9 cellular contexts compared by ENCODE assay signal in the genomic region with DNA sequence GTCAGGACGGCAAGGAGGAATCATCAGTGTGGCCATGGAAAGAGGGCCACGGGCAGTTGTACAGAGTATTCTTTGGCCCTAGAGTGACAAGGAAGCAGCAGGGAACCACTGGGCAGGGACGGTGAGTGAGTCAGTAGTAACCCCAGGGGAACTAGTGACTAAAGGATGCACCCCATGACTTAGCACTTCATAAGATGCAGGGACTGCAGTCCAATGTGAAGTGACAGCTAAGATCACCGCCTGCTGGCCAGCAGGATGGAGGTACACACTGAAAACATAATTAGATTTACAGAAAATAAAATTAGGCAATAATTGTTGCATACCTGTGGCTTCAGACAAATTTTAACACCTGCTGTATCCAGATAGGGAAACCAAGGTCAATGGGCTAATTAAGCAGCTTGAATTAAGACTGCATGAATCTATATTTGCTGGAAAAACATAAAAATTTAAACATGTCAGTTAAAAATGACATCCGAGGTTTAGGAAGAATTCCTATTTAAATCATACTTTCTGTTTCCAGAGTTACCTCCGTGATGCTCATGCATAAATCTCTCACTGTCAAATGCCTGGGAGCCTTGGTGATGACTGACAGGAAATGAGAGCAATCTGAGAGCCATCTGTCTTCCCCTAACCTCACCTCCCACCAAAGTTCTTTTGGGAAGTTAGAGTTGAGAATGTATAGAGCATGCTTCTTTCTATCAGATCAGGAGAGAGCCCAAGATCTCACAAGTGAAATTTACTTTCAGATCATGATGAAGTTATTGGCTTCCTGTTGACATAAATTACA. TPM values are rescaled to one million over a fixed set of nuclear protein-coding genes. Genes with fewer than 3 reads are reported as not detected.
DNase-seq lines count a peak whose midpoint lies in the region; ATAC-seq, FAIRE-seq and TF ChIP-seq lines count a peak whose summit lies in the region.
"Had no signal": no experiment of that assay in that cellular context is flagged by ENCODE, and none has a peak within 500 bp of the region (broad histone marks: within the 10 kb centered on the region; RNA-seq: fewer than 3 reads in every experiment).

No MANE protein-coding gene starts in this region.

- H3K9ac ChIP-seq in SK-N-SH (no peak overlapping the region), HepG2 (ENCODE audit: insufficient read depth, low read depth, low read length) (no peak overlapping the region)

- no TSS peak for BruUV-seq in HepG2 (replicated peaks; lab: Mats Ljungman, UMichigan)

- CTCF ChIA-PET in SK-N-SH (lab: Yijun Ruan, JAX): interaction anchor here (1.2 to 1.7 kb wide), 2 partner anchors 15 to 743 kb away, joined by 3 to 8 read pairs; no protein-coding TSS in a partner anchor
- CTCF ChIA-PET in HepG2 (lab: Yijun Ruan, JAX; ENCODE audit: low intra/inter-chr PET ratio, low total read pairs): no interaction called here

- no peak overlapping the region for H3K4me3 ChIP-seq in SK-N-SH (ENCODE audit: low read depth in 2 of 2, low read length in 1 of 2)
- H3K4me3 ChIP-seq in HepG2 (replicated peaks in 1 of 3; ENCODE audit: insufficient read depth in 1 of 3, low read depth in 2 of 3, low read length in 3 of 3): no peak overlapping the region

- TF ChIP-seq EP300 in SK-N-SH (IDR thresholded peaks at IDR 0.05; ENCODE audit: borderline replicate concordance in 1 of 2, low read depth in 1 of 2, low read length in 1 of 2): no peak
- no peak for TF ChIP-seq EP300 in HepG2 (IDR thresholded peaks at IDR 0.05; ENCODE audit: low read depth in 2 of 2, low read length in 2 of 2)
- no peak for TF ChIP-seq EP300 in HepG2 (CRISPR knock-in tag; IDR thresholded peaks at IDR 0.05; ENCODE audit: borderline replicate concordance)

- peak; percentile 51 for TF ChIP-seq CTCF in SK-N-SH (IDR thresholded peaks at IDR 0.05)
- TF ChIP-seq CTCF in HepG2 (CRISPR knock-in tag; IDR thresholded peaks at IDR 0.05): no peak

- no peak for DNase-seq in SK-N-SH
- DNase-seq in HepG2 (ENCODE audit: low spot score): no peak
- DNase-seq in middle frontal gyrus (ENCODE audit: extremely low spot score, low spot score): no peak
- no peak for DNase-seq in NCI-H524 (lab: John Stamatoyannopoulos, UW)
- DNase-seq in NCI-H1436 (lab: John Stamatoyannopoulos, UW): no peak

- H3K36me3 ChIP-seq in SK-N-SH (replicated peaks in 1 of 2; ENCODE audit: control insufficient read depth in 1 of 2, insufficient read depth in 2 of 2, low read length in 1 of 2): no peaks in the 10 kb centered on the region
- H3K36me3 ChIP-seq in HepG2 (replicated peaks in 1 of 2; ENCODE audit: control insufficient read depth in 1 of 2, insufficient read depth in 2 of 2, low read length in 2 of 2): no peaks in the 10 kb centered on the region

- TF ChIP-seq POLR2A in HepG2 (IDR thresholded peaks at IDR 0.05; ENCODE audit: insufficient read depth in 1 of 2, low read depth in 2 of 2, low read length in 2 of 2): no peak

- H3K27me3 ChIP-seq in SK-N-SH (ENCODE audit: insufficient read depth) (no peaks in the 10 kb centered on the region), HepG2 (ENCODE audit: control insufficient read depth in 1 of 2, insufficient read depth in 2 of 2, low read length in 2 of 2) (no peaks in the 10 kb centered on the region)

- in situ Hi-C loops in HepG2 (cut with HindIII; ENCODE audit: extremely low pct_ligation_motif_present, low pct_unique_long_range_greater_than_20kb): no loop called here

- 50% methylated on average over 6 of the region's 6 CpGs for WGBS in SK-N-SH (ENCODE audit: low lambda C conversion rate)
- 17% methylated on average over 6 of the region's 6 CpGs for WGBS in HepG2 (ENCODE audit: low lambda C conversion rate)

- intact Hi-C loops in HepG2 (cut with micrococcal nuclease; ENCODE audit: unreplicated experiment): no loop called here

- H3K79me2 ChIP-seq in SK-N-SH (ENCODE audit: insufficient read depth) (no peaks in the 10 kb centered on the region), HepG2 (ENCODE audit: insufficient read depth, low read length) (no peaks in the 10 kb centered on the region)

- H2AFZ ChIP-seq in SK-N-SH (ENCODE audit: low read depth) (no peak overlapping the region), HepG2 (ENCODE audit: low read length) (no peak overlapping the region)

- H3K9me3 ChIP-seq in SK-N-SH (no peaks in the 10 kb centered on the region), HepG2 (ENCODE audit: low read length) (no peaks in the 10 kb centered on the region)

- H4K20me1 ChIP-seq in SK-N-SH (ENCODE audit: insufficient read depth) (no peaks in the 10 kb centered on the region), HepG2 (ENCODE audit: insufficient read depth, low read length) (no peaks in the 10 kb centered on the region)

- TF ChIP-seq RAD21 in SK-N-SH (IDR thresholded peaks at IDR 0.05; ENCODE audit: low read length) (peak; percentile 36), HepG2 (CRISPR knock-in tag; IDR thresholded peaks at IDR 0.05) (no peak)

- H3K4me2 ChIP-seq in SK-N-SH: no peak overlapping the region
- H3K4me2 ChIP-seq in HepG2 (ENCODE audit: low read depth, low read length): no peak overlapping the region

- ATAC-seq in GM18511 (IDR thresholded peaks at IDR 0.05; ENCODE audit: unreplicated experiment) (peak; percentile 91), HG02759 (IDR thresholded peaks at IDR 0.05; ENCODE audit: unreplicated experiment) (peak; percentile 59), HepG2 (peak; percentile 70), HG02678 (IDR thresholded peaks at IDR 0.05; ENCODE audit: unreplicated experiment) (no peak)

- POLR2A ChIA-PET in SK-N-SH (lab: Yijun Ruan, JAX): no interaction called here
- POLR2A ChIA-PET in HepG2 (lab: Yijun Ruan, JAX): no interaction called here

- peaks cover 0 to 3% of the 10 kb centered on the region in 2 experiments; a peak in 1 of 4 replicates for H3K4me1 ChIP-seq in SK-N-SH (ENCODE audit: control insufficient read depth in 1 of 2, insufficient read depth in 2 of 2, low read depth in 1 of 2, low read length in 1 of 2)
- no peaks in the 10 kb centered on the region for H3K4me1 ChIP-seq in HepG2 (ENCODE audit: insufficient read depth, low read length)

- FAIRE-seq in HepG2 (lab: Jason Lieb, UNC): no peak

- H3K9me2 ChIP-seq in SK-N-SH: no peaks in the 10 kb centered on the region

- H3K27ac ChIP-seq in SK-N-SH (ENCODE audit: low read depth in 2 of 2, low read length in 1 of 2) (no peak overlapping the region), HepG2 (ENCODE audit: extremely low read length, insufficient read depth, low read length) (no peak overlapping the region)

- H3F3A ChIP-seq in SK-N-SH (replicated peaks; ENCODE audit: insufficient read depth): no peaks in the 10 kb centered on the region

TF ChIP-seq in SK-N-SH, 30 proteins besides CTCF, POLR2A, EP300 and RAD21 (continues in another document):
- TF ChIP-seq NRF1 (IDR thresholded peaks at IDR 0.05; ENCODE audit: low read depth, low read length): no peak
- TF ChIP-seq MXI1 (IDR thresholded peaks at IDR 0.05; ENCODE audit: low read depth, low read length): no peak
- no peak for TF ChIP-seq POLR2AphosphoS5 (IDR thresholded peaks at IDR 0.05; ENCODE audit: low read depth, low read length)
- TF ChIP-seq, protein P1, sequence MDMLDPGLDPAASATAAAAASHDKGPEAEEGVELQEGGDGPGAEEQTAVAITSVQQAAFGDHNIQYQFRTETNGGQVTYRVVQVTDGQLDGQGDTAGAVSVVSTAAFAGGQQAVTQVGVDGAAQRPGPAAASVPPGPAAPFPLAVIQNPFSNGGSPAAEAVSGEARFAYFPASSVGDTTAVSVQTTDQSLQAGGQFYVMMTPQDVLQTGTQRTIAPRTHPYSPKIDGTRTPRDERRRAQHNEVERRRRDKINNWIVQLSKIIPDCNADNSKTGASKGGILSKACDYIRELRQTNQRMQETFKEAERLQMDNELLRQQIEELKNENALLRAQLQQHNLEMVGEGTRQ (IDR thresholded peaks at IDR 0.05; ENCODE audit: borderline replicate concordance, low read depth, low read length): no peak
- TF ChIP-seq SIN3A (IDR thresholded peaks at IDR 0.05; ENCODE audit: borderline replicate concordance, low read depth, low read length): no peak

TF ChIP-seq in HepG2, 621 proteins besides CTCF, POLR2A, EP300 and RAD21:
- TF ChIP-seq STAG1 (CRISPR knock-in tag; IDR thresholded peaks at IDR 0.05) (peak; percentile 19; the same call in 1 of the 2 replicates), ZBTB7B (CRISPR knock-in tag; IDR thresholded peaks at IDR 0.05) (no peak)
- TF ChIP-seq, protein P2, sequence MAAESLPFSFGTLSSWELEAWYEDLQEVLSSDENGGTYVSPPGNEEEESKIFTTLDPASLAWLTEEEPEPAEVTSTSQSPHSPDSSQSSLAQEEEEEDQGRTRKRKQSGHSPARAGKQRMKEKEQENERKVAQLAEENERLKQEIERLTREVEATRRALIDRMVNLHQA (CRISPR knock-in tag; IDR thresholded peaks at IDR 0.05): no peak

RNA-seq across cellular contexts. Expression of a gene that starts 56.5 kb away (rescaled TPM):
- polyA plus RNA-seq in SK-N-SH (2012; rRNA removed) (not detected in 2 replicates), HepG2 (2011; rRNA removed) (not detected in 2 replicates)
- polyA plus RNA-seq in SK-N-SH (2012; cell fraction: cytosol; rRNA removed): 0.01 TPM in 1 of 2 replicates, not detected in the other
- polyA plus RNA-seq in SK-N-SH (2012; cell fraction: nucleus; rRNA removed): not detected in 2 replicates
- total RNA-seq in HepG2 (2016; rRNA removed; fragmentation: Illumina TruSeq; extraction: Trizol): not detected in 2 replicates
- not detected in 2 replicates for total RNA-seq in HepG2 (2016; cell fraction: cytosol; rRNA removed; fragmentation: Illumina TruSeq; extraction: Trizol; ENCODE audit: low read depth)
- not detected in 2 replicates for total RNA-seq in HepG2 (2016; cell fraction: insoluble cytoplasmic fraction; rRNA removed; fragmentation: Illumina TruSeq; extraction: Trizol)
- not detected in 2 replicates for total RNA-seq in HepG2 (2016; cell fraction: membrane; rRNA removed; fragmentation: Illumina TruSeq; extraction: Trizol)
- total RNA-seq in HepG2 (2016; cell fraction: nucleus; rRNA removed; fragmentation: Illumina TruSeq; extraction: Trizol): not detected in 2 replicates
- polyA plus RNA-seq in HepG2 (2011; cell fraction: cytosol; rRNA removed): not detected in 2 replicates
- not detected in 2 replicates for polyA plus RNA-seq in HepG2 (2011; cell fraction: nucleus; rRNA removed)
- not detected in 2 replicates for polyA plus RNA-seq in HepG2 (2012)
- not detected in 2 replicates for polyA plus RNA-seq in HepG2 (2016; cell fraction: cytosol; fragmentation: Illumina TruSeq; extraction: Trizol; ENCODE audit: low read depth)
- polyA plus RNA-seq in HepG2 (2016; cell fraction: insoluble cytoplasmic fraction; fragmentation: Illumina TruSeq; extraction: Trizol; ENCODE audit: low read depth): not detected in 2 replicates
- polyA plus RNA-seq in HepG2 (2016; cell fraction: membrane; fragmentation: Illumina TruSeq; extraction: Trizol; ENCODE audit: low read depth): not detected in 2 replicates
- not detected in 2 replicates for polyA plus RNA-seq in HepG2 (2016; cell fraction: nucleus; fragmentation: Illumina TruSeq; extraction: Trizol; ENCODE audit: insufficient read depth, low read depth)
- not detected in 2 replicates for polyA minus RNA-seq in HepG2 (2011; rRNA and poly(A)+ RNA removed; ENCODE audit: low replicate concordance)
- polyA minus RNA-seq in HepG2 (2011; cell fraction: cytosol; rRNA and poly(A)+ RNA removed): not detected in 2 replicates
- not detected in 2 replicates for polyA minus RNA-seq in HepG2 (2011; cell fraction: nucleus; rRNA and poly(A)+ RNA removed)
- total RNA-seq: T-helper 1 cell treated with Interleukin-12 subunit alpha and Interleukin-12 subunit beta and Interleukin-4 antibody, amounts not matched to agents 30 ng/mL and 1 ng/mL, for 36 hours had no signal
